ENCODE assay signal across 15 cellular contexts in the genomic region with DNA sequence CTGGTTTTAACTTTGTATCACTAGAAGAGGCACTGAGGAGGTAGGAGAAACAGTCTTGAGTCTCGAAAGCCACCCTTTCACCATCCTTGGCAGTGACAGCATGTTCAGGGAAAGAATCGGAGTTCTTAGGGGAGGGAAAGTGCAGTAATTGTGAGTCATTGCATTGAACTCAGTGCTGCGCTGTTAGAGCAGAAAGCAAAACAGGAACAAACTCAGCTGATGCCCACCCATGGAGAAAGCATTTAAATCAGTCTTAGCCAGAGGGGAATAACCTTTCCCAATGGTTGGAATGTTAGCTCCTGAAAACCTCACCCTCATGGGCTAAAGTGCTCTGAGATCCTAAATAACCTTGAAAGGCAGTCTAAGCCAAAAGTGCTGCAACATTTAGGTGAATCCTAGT.
A peak's percentile ranks its signal among the peaks of the same experiment; 100 is the strongest.
DNase-seq lines count a peak whose midpoint lies in the region; ATAC-seq, FAIRE-seq and TF ChIP-seq lines count a peak whose summit lies in the region.
"Had no signal": no experiment of that assay in that cellular context is flagged by ENCODE, and none has a peak within 500 bp of the region (broad histone marks: within the 10 kb centered on the region; RNA-seq: fewer than 3 reads in every experiment).

No MANE protein-coding gene starts in this region.

- H3K27ac Mint-ChIP-seq in astrocyte (ENCODE audit: unreplicated experiment): no peak overlapping the region
- no peak overlapping the region for H3K27ac Mint-ChIP-seq in naive thymus-derived CD4-positive, alpha-beta T cell
- no peak overlapping the region for H3K27ac Mint-ChIP-seq in endothelial cell (ENCODE audit: unreplicated experiment)

- ATAC-seq in sciatic nerve (peak; percentile 48), GM18909 (IDR thresholded peaks at IDR 0.05; ENCODE audit: poor library complexity, unreplicated experiment) (no peak)
- ATAC-seq in naive thymus-derived CD4-positive, alpha-beta T cell: no peak
- ATAC-seq: HCT116 had no signal

- H3K4me1 ChIP-seq in astrocyte (ENCODE audit: insufficient read depth, low read length): no peaks in the 10 kb centered on the region
- H3K4me1 ChIP-seq in naive thymus-derived CD4-positive, alpha-beta T cell (ENCODE audit: control insufficient read depth in 2 of 2, insufficient read depth in 2 of 2, low read length in 2 of 2): no peaks in the 10 kb centered on the region

- H3K9me3 ChIP-seq in astrocyte (ENCODE audit: insufficient read depth, low read depth, low read length): no peaks in the 10 kb centered on the region
- H3K9me3 ChIP-seq in naive thymus-derived CD4-positive, alpha-beta T cell (ENCODE audit: control insufficient read depth in 2 of 3, low read length in 3 of 3): no peaks in the 10 kb centered on the region

- H3K4me2 ChIP-seq in astrocyte (ENCODE audit: low read length): peak overlapping the region; percentile 14

- H3K36me3 Mint-ChIP-seq in astrocyte (ENCODE audit: low read depth, unreplicated experiment) (no peaks in the 10 kb centered on the region), endothelial cell (ENCODE audit: low read depth, unreplicated experiment) (no peaks in the 10 kb centered on the region)
- no peaks in the 10 kb centered on the region for H3K36me3 Mint-ChIP-seq in naive thymus-derived CD4-positive, alpha-beta T cell

- no peak overlapping the region for H3K4me3 Mint-ChIP-seq in astrocyte (ENCODE audit: unreplicated experiment)
- no peak overlapping the region for H3K4me3 Mint-ChIP-seq in naive thymus-derived CD4-positive, alpha-beta T cell
- H3K4me3 Mint-ChIP-seq in endothelial cell (ENCODE audit: unreplicated experiment): no peak overlapping the region

- H3K4me1 Mint-ChIP-seq in astrocyte (ENCODE audit: low read depth, unreplicated experiment): no peaks in the 10 kb centered on the region
- no peaks in the 10 kb centered on the region for H3K4me1 Mint-ChIP-seq in naive thymus-derived CD4-positive, alpha-beta T cell
- H3K4me1 Mint-ChIP-seq in endothelial cell (ENCODE audit: unreplicated experiment): no peaks in the 10 kb centered on the region

- no peak for FAIRE-seq in astrocyte (lab: Jason Lieb, UNC)

- no peaks in the 10 kb centered on the region for H4K20me1 ChIP-seq in astrocyte (ENCODE audit: insufficient read depth, low read length)

- POLR2A ChIA-PET in naive thymus-derived CD4-positive, alpha-beta T cell (lab: Charles Lee): no interaction called here

- peak; percentile 0 for DNase-seq in M059J (ENCODE audit: low read depth)
- DNase-seq in astrocyte (ENCODE audit: low read depth): no peak
- peak; percentile 23 for DNase-seq in iPS DF 19.7 (ENCODE audit: low read depth, low spot score)
- DNase-seq in sciatic nerve (ENCODE audit: low spot score): no peak
- no peak for DNase-seq in naive thymus-derived CD4-positive, alpha-beta T cell
- no peak for DNase-seq in endothelial cell (ENCODE audit: low spot score)
- DNase-seq: DMS 273 treated with DMSO at 0.1 percent for 48 hours, EL, NCI-H1417, NCI-H2029, NCI-H510A, NCI-H82, SHP77 treated with DMSO at 0.1 percent for 48 hours had no signal

- no peaks in the 10 kb centered on the region for H3K36me3 ChIP-seq in astrocyte (ENCODE audit: insufficient read depth, low read length)
- no peaks in the 10 kb centered on the region for H3K36me3 ChIP-seq in naive thymus-derived CD4-positive, alpha-beta T cell (ENCODE audit: control insufficient read depth in 2 of 3, insufficient read depth in 3 of 3, low read length in 3 of 3)

- H3K27me3 Mint-ChIP-seq in astrocyte (ENCODE audit: low read depth, unreplicated experiment): no peaks in the 10 kb centered on the region
- no peaks in the 10 kb centered on the region for H3K27me3 Mint-ChIP-seq in naive thymus-derived CD4-positive, alpha-beta T cell
- no peaks in the 10 kb centered on the region for H3K27me3 Mint-ChIP-seq in endothelial cell (ENCODE audit: unreplicated experiment)

- H2AFZ ChIP-seq in astrocyte (ENCODE audit: low read depth, low read length): no peak overlapping the region

- no peaks in the 10 kb centered on the region for H3K27me3 ChIP-seq in astrocyte (ENCODE audit: insufficient read depth, low read length)
- H3K27me3 ChIP-seq in naive thymus-derived CD4-positive, alpha-beta T cell (ENCODE audit: control insufficient read depth in 2 of 2, insufficient read depth in 2 of 2, low read length in 2 of 2): no peaks in the 10 kb centered on the region

- no peak overlapping the region for H3K27ac ChIP-seq in astrocyte (ENCODE audit: low read depth, low read length)
- no peak overlapping the region for H3K27ac ChIP-seq in naive thymus-derived CD4-positive, alpha-beta T cell (ENCODE audit: low read depth, low read length)

- H3K4me3 ChIP-seq in astrocyte (ENCODE audit: insufficient read depth, low read depth, low read length): no peak overlapping the region
- H3K4me3 ChIP-seq in naive thymus-derived CD4-positive, alpha-beta T cell (ENCODE audit: low read length): no peak overlapping the region

- H3K9ac ChIP-seq in astrocyte (ENCODE audit: low read length): no peak overlapping the region

- CTCF ChIA-PET in naive thymus-derived CD4-positive, alpha-beta T cell (lab: Charles Lee): no interaction called here

- H3K9me3 Mint-ChIP-seq in astrocyte (ENCODE audit: unreplicated experiment): peaks cover 6% of the 10 kb centered on the region
- H3K9me3 Mint-ChIP-seq in naive thymus-derived CD4-positive, alpha-beta T cell: peaks cover 3 to 25% (median 17%) of the 10 kb centered on the region in 11 donors
- H3K9me3 Mint-ChIP-seq in endothelial cell (ENCODE audit: unreplicated experiment): no peaks in the 10 kb centered on the region

- intact Hi-C loops in sciatic nerve (cut with DNase I): no loop called here
- intact Hi-C loops in naive thymus-derived CD4-positive, alpha-beta T cell (cut with micrococcal nuclease): no loop called here

- no peak for TF ChIP-seq CTCF in astrocyte (IDR thresholded peaks at IDR 0.05; ENCODE audit: insufficient read depth, low read depth, low read length)
- no peak for TF ChIP-seq CTCF in endothelial cell (IDR thresholded peaks at IDR 0.05; ENCODE audit: unreplicated experiment)

- H3K79me2 ChIP-seq in astrocyte (ENCODE audit: insufficient read depth, low read length): no peaks in the 10 kb centered on the region

Comparison
In these comparisons a context has a peak if more than half of its experiments do, and no peak if none do; other contexts are left out.
1. DNase-seq: peak in M059J (single experiment) and iPS DF 19.7 (single experiment); none in astrocyte (single experiment), sciatic nerve (single experiment), naive thymus-derived CD4-positive, alpha-beta T cell (0 of 9) and endothelial cell (single experiment).